ENCODE assay signal across 13 cellular contexts in the genomic region with DNA sequence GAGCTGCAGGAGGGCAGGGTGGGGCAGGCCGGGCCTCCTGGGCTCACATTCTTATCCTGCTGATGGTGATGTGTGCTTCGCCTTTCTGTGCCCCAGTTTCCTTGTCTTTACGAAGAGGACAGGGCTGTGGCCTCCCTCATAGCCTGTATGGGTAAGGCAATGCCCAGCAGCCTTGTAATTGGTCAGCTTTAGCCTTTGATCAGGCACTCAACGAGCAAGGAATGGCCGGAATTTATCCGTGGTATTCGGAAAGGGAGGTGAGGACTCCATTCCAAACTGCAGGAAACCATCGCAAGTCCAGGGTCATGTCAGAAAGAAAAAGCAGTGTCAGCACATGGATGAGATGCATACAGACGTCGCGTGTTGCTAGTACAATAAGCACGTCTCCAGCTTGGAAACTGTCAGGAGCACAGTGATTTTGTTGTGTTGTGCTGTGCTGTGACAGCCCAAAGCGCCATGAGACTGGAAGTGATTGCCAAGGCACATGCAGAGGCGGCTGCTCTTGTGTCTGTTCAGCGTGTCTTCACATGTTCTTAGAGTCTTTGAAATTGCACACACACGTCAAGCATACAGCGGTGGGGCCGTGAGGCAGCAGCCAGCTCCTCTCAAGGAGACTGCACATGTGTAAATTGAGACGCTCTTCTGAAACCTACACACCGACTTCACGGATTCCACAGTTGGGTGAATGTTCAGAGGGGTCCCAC. TPM values are rescaled to one million over a fixed set of nuclear protein-coding genes. Genes with fewer than 3 reads are reported as not detected.
DNase-seq lines count a peak whose midpoint lies in the region; ATAC-seq, FAIRE-seq and TF ChIP-seq lines count a peak whose summit lies in the region.
"Had no signal": no experiment of that assay in that cellular context is flagged by ENCODE, and none has a peak within 500 bp of the region (broad histone marks: within the 10 kb centered on the region; RNA-seq: fewer than 3 reads in every experiment).

No MANE protein-coding gene starts in this region.

- H4K20me1 ChIP-seq in endothelial cell of umbilical vein (replicated peaks; ENCODE audit: control insufficient read depth, extremely low read depth, insufficient read depth, low read length) = peaks cover 1% of the 10 kb centered on the region

- H2BK120ac ChIP-seq in mesenchymal stem cell (ENCODE audit: low read depth, low read length) = no peak overlapping the region

- H2BK5ac ChIP-seq in mesenchymal stem cell (ENCODE audit: low read depth, low read length, poor library complexity, severe bottlenecking) = no peak overlapping the region

- peaks cover 88% of the 10 kb centered on the region for H3K79me2 ChIP-seq in endothelial cell of umbilical vein (ENCODE audit: control insufficient read depth, insufficient read depth, low read length)

- FAIRE-seq in endothelial cell of umbilical vein (lab: Jason Lieb, UNC) = peak; percentile 35
- FAIRE-seq: urothelium cell line had no signal

- H3K4me3 ChIP-seq in AG04450 (ENCODE audit: low read depth, low read length) = no peak overlapping the region
- no peak overlapping the region for H3K4me3 ChIP-seq in Panc1 (ENCODE audit: low read depth in 2 of 2, low read length in 2 of 2)
- H3K4me3 ChIP-seq in endothelial cell of umbilical vein (replicated peaks in 1 of 3; ENCODE audit: insufficient read depth in 1 of 3, low read depth in 1 of 3, low read length in 3 of 3) = no peak overlapping the region
- no peak overlapping the region for H3K4me3 ChIP-seq in mesenchymal stem cell (ENCODE audit: insufficient read depth in 1 of 2, low read depth in 1 of 2, low read length in 2 of 2)

- ATAC-seq in Panc1 = 0 out of 2 replicates have a peak, but pooled peaks have one; percentile 28
- ATAC-seq in GM21360 (IDR thresholded peaks at IDR 0.05; ENCODE audit: unreplicated experiment) = no peak

- H3K23ac ChIP-seq in mesenchymal stem cell (ENCODE audit: low read length in 2 of 2) = no peak overlapping the region

- H3K4me2 ChIP-seq in endothelial cell of umbilical vein (ENCODE audit: insufficient read depth, low read length) (no peak overlapping the region), mesenchymal stem cell (ENCODE audit: low read length, poor library complexity, severe bottlenecking) (no peak overlapping the region)
- H3K4me2 ChIP-seq: SK-N-SH had no signal

- H3K18ac ChIP-seq in mesenchymal stem cell (ENCODE audit: low read depth in 1 of 2, low read length in 2 of 2) = no peak overlapping the region

- TF ChIP-seq CTCF in AG04450 (IDR thresholded peaks at IDR 0.05; ENCODE audit: low read depth, low read length) (no peak), Panc1 (IDR thresholded peaks at IDR 0.05) (no peak), endothelial cell of umbilical vein (IDR thresholded peaks at IDR 0.05; ENCODE audit: extremely low read depth in 1 of 2, insufficient read depth in 1 of 2, low read depth in 1 of 2, low read length in 2 of 2) (no peak)

- dilution Hi-C loops in endothelial cell of umbilical vein (cut with MboI; ENCODE audit: extremely low pct_ligation_motif_present, low sequenced_read_pairs) = no loop called here

- no peak overlapping the region for H2BK12ac ChIP-seq in mesenchymal stem cell (ENCODE audit: low read length in 2 of 2)

- no peaks in the 10 kb centered on the region for H3K27me3 ChIP-seq in AG04450 (ENCODE audit: control insufficient read depth, insufficient read depth, low read length)
- no peaks in the 10 kb centered on the region for H3K27me3 ChIP-seq in Panc1 (ENCODE audit: control insufficient read depth, insufficient read depth, low read length)
- H3K27me3 ChIP-seq in endothelial cell of umbilical vein (ENCODE audit: control insufficient read depth in 2 of 2, insufficient read depth in 2 of 2, low read length in 2 of 2) = no peaks in the 10 kb centered on the region
- no peaks in the 10 kb centered on the region for H3K27me3 ChIP-seq in mesenchymal stem cell (ENCODE audit: control insufficient read depth in 1 of 2, insufficient read depth in 1 of 2, low read length in 2 of 2)

- no peak overlapping the region for H3K9ac ChIP-seq in endothelial cell of umbilical vein (replicated peaks; ENCODE audit: extremely low read depth, insufficient read depth, low read length)
- H3K9ac ChIP-seq in mesenchymal stem cell (ENCODE audit: low read length) = no peak overlapping the region
- H3K9ac ChIP-seq: parathyroid adenoma, SK-N-SH had no signal

- whole genome bisulfite sequencing in mesenchymal stem cell = 74% methylated on average over 21 of the region's 21 CpGs

- no peak overlapping the region for H2BK15ac ChIP-seq in mesenchymal stem cell (ENCODE audit: low read depth, poor library complexity, severe bottlenecking)

- H4K91ac ChIP-seq in mesenchymal stem cell (ENCODE audit: low read length) = peak overlapping the region; percentile 43

- CTCF ChIA-PET in AG04450 (lab: Charles Lee) = no interaction called here
- CTCF ChIA-PET in Panc1 (lab: Charles Lee) = interaction anchor here (0.5 kb wide), 1 partner anchor 13 kb away, joined by 3 read pairs; no protein-coding TSS in a partner anchor
- CTCF ChIA-PET in endothelial cell of umbilical vein (lab: Charles Lee) = interaction anchor here (0.7 kb wide), 1 partner anchor 138 kb away, joined by 3 read pairs; no protein-coding TSS in a partner anchor

- H3K36me3 ChIP-seq in Panc1 (ENCODE audit: control insufficient read depth, insufficient read depth, low read length) (no peaks in the 10 kb centered on the region), endothelial cell of umbilical vein (ENCODE audit: control insufficient read depth in 2 of 2, extremely low read depth in 1 of 2, insufficient read depth in 2 of 2, low read length in 2 of 2) (peaks cover 2 to 6% of the 10 kb centered on the region in 2 experiments), mesenchymal stem cell (ENCODE audit: control insufficient read depth in 1 of 2, insufficient read depth in 2 of 2, low read depth in 1 of 2, low read length in 2 of 2) (peaks cover 33 to 54% of the 10 kb centered on the region in 2 experiments)

- intact Hi-C loops in Panc1 (cut with micrococcal nuclease; ENCODE audit: unreplicated experiment) (no loop called here), endothelial cell of umbilical vein (cut with micrococcal nuclease) (no loop called here)

- in situ Hi-C loops in Panc1 (cut with HindIII; ENCODE audit: low pct_unique_long_range_greater_than_20kb, low sequenced_read_pairs) = no loop called here

- H3K27ac ChIP-seq in AG04450 (ENCODE audit: low read depth, low read length) (peak overlapping the region; percentile 21), Panc1 (ENCODE audit: low read length) (no peak overlapping the region), endothelial cell of umbilical vein (ENCODE audit: insufficient read depth, low read depth, low read length) (no peak overlapping the region), mesenchymal stem cell (ENCODE audit: low read length, poor library complexity, severe bottlenecking) (no peak overlapping the region)
- H3K27ac ChIP-seq: parathyroid adenoma had no signal

- H2AK5ac ChIP-seq in mesenchymal stem cell (ENCODE audit: low read length, severe bottlenecking) = no peak overlapping the region

- H3K79me1 ChIP-seq in mesenchymal stem cell (replicated peaks; ENCODE audit: low read length, poor library complexity, severe bottlenecking) = peaks cover 30% of the 10 kb centered on the region

- H3K4me1 ChIP-seq in Panc1 (ENCODE audit: control insufficient read depth, insufficient read depth, low read length) = peaks cover 15% of the 10 kb centered on the region
- peaks cover 6% of the 10 kb centered on the region for H3K4me1 ChIP-seq in endothelial cell of umbilical vein (ENCODE audit: control insufficient read depth, extremely low read depth, insufficient read depth, low read length)
- H3K4me1 ChIP-seq in mesenchymal stem cell (ENCODE audit: control insufficient read depth, insufficient read depth, low read depth, low read length) = peaks cover 42% of the 10 kb centered on the region

- H4K8ac ChIP-seq in mesenchymal stem cell (ENCODE audit: low read length) = no peak overlapping the region

- H2AFZ ChIP-seq in endothelial cell of umbilical vein (ENCODE audit: low read depth, low read length) = no peak overlapping the region
- no peak overlapping the region for H2AFZ ChIP-seq in mesenchymal stem cell (ENCODE audit: low read depth, low read length)
- H2AFZ ChIP-seq: parathyroid adenoma had no signal

- no peak for DNase-seq in AG04450 (ENCODE audit: low read depth, low spot score)
- no peak for DNase-seq in Panc1 (ENCODE audit: low read depth, low spot score)
- no peak for DNase-seq in endothelial cell of umbilical vein (ENCODE audit: low read depth, low spot score)
- DNase-seq in mesenchymal stem cell = no peak
- no peak for DNase-seq in COLO668 (lab: John Stamatoyannopoulos, UW; ENCODE audit: unreplicated experiment)
- DNase-seq in COR-L47 (lab: John Stamatoyannopoulos, UW) = no peak
- DNase-seq in activated gamma-delta T cell (lab: John Stamatoyannopoulos, UW) = no peak
- DNase-seq: activated naive CD8-positive, alpha-beta T cell treated with anti-CD3 and anti-CD28 coated beads for 36 hours; NCI-H2029 treated with DMSO at 0.1 percent for 48 hours; SK-N-SH had no signal

- POLR2A ChIA-PET in AG04450 (lab: Yijun Ruan, JAX) = interaction anchor here (0.6 kb wide), 1 partner anchor 12 kb away, joined by 5 read pairs; no protein-coding TSS in a partner anchor
- POLR2A ChIA-PET in Panc1 (lab: Charles Lee) = no interaction called here
- POLR2A ChIA-PET in endothelial cell of umbilical vein (lab: Charles Lee) = interaction anchor here (0.8 kb wide), 1 partner anchor 28 kb away, joined by 3 read pairs; a partner anchor contains a TSS

- no TSS peak for BruUV-seq in Panc1 (replicated peaks; lab: Mats Ljungman, UMichigan)
- BruUV-seq in endothelial cell of umbilical vein (replicated peaks; lab: Mats Ljungman, UMichigan) = no TSS peak

- H3K14ac ChIP-seq in mesenchymal stem cell (ENCODE audit: low read length in 2 of 2) = no peak overlapping the region

- H3K9me3 ChIP-seq in AG04450 (ENCODE audit: control insufficient read depth, insufficient read depth, low read length) (peaks cover 12% of the 10 kb centered on the region), Panc1 (ENCODE audit: control insufficient read depth, insufficient read depth, low read depth, low read length) (no peaks in the 10 kb centered on the region), endothelial cell of umbilical vein (replicated peaks; ENCODE audit: control insufficient read depth, insufficient read depth, low read length) (no peaks in the 10 kb centered on the region), mesenchymal stem cell (ENCODE audit: control insufficient read depth, low read length) (no peaks in the 10 kb centered on the region)
- H3K9me3 ChIP-seq: SK-N-SH had no signal

- H3K9me1 ChIP-seq in endothelial cell of umbilical vein (replicated peaks; ENCODE audit: control insufficient read depth, extremely low read depth, insufficient read depth, low read length) = no peaks in the 10 kb centered on the region

- no peak overlapping the region for H3K4ac ChIP-seq in mesenchymal stem cell (ENCODE audit: low read depth in 1 of 2, low read length in 2 of 2)

- TF ChIP-seq POLR2A in endothelial cell of umbilical vein (IDR thresholded peaks at IDR 0.05; ENCODE audit: low read depth, low read length) = no peak

RNA-seq across cellular contexts. Expression of a gene that starts 6.1 kb away (rescaled TPM):
- 6.5 and 6.8 TPM in 2 replicates for polyA plus RNA-seq in AG04450 (2011; rRNA removed)
- 8.6 and 9.9 TPM in 2 replicates for polyA minus RNA-seq in AG04450 (2011; rRNA and poly(A)+ RNA removed)
- 21.6 TPM for total RNA-seq in Panc1 (2021; ENCODE audit: unreplicated experiment)
- 23.7 TPM for polyA plus RNA-seq in Panc1 (2012; ENCODE audit: insufficient read length)
- total RNA-seq in endothelial cell of umbilical vein = 21.7 and 22.1 TPM in 2 replicates
- polyA plus RNA-seq in endothelial cell of umbilical vein = 15.4 and 21.0 TPM in 2 replicates
- 4.9 and 8.4 TPM in 2 replicates for polyA plus RNA-seq in endothelial cell of umbilical vein (2011; cell fraction: cytosol; rRNA removed)
- 40.5 and 40.6 TPM in 2 replicates for polyA plus RNA-seq in endothelial cell of umbilical vein (2011; cell fraction: nucleus; rRNA removed)
- 8.9 and 11.2 TPM in 2 replicates for polyA plus RNA-seq in endothelial cell of umbilical vein (2012)
- polyA minus RNA-seq in endothelial cell of umbilical vein = 19.2 and 25.9 TPM in 2 replicates
- polyA minus RNA-seq in endothelial cell of umbilical vein (2011; cell fraction: cytosol; rRNA and poly(A)+ RNA removed) = 14.1 TPM
- polyA minus RNA-seq in endothelial cell of umbilical vein (2011; cell fraction: nucleus; rRNA and poly(A)+ RNA removed) = 21.9 and 33.6 TPM in 2 replicates
- 7.1 TPM for polyA plus RNA-seq in mesenchymal stem cell (2013, experiment 1 of 2)
- 6.1 TPM for polyA plus RNA-seq in mesenchymal stem cell (2013, experiment 2 of 2)

RNA-seq across cellular contexts. Expression of a gene that starts 6.5 kb away (rescaled TPM):
- polyA plus RNA-seq in AG04450 (2011; rRNA removed) (368 and 383 TPM in 2 replicates), endothelial cell of umbilical vein (783 and 826 TPM in 2 replicates)
- polyA minus RNA-seq in AG04450 (2011; rRNA and poly(A)+ RNA removed) = 147 and 177 TPM in 2 replicates
- total RNA-seq in Panc1 (2021; ENCODE audit: unreplicated experiment) (402 TPM), endothelial cell of umbilical vein (389 and 393 TPM in 2 replicates)
- polyA plus RNA-seq in Panc1 (2012; ENCODE audit: insufficient read length) = 469 TPM
- 661 and 723 TPM in 2 replicates for polyA plus RNA-seq in endothelial cell of umbilical vein (2011; cell fraction: cytosol; rRNA removed)
- 410 and 499 TPM in 2 replicates for polyA plus RNA-seq in endothelial cell of umbilical vein (2011; cell fraction: nucleus; rRNA removed)
- 438 and 526 TPM in 2 replicates for polyA plus RNA-seq in endothelial cell of umbilical vein (2012)
- polyA minus RNA-seq in endothelial cell of umbilical vein = 230 and 251 TPM in 2 replicates
- polyA minus RNA-seq in endothelial cell of umbilical vein (2011; cell fraction: cytosol; rRNA and poly(A)+ RNA removed) = 190 TPM
- 48.9 and 53.7 TPM in 2 replicates for polyA minus RNA-seq in endothelial cell of umbilical vein (2011; cell fraction: nucleus; rRNA and poly(A)+ RNA removed)
- polyA plus RNA-seq in mesenchymal stem cell (2013, experiment 1 of 2) = 378 TPM
- polyA plus RNA-seq in mesenchymal stem cell (2013, experiment 2 of 2) = 392 TPM

RNA-seq across cellular contexts. Expression of a gene that starts 27.4 kb away (rescaled TPM):
- polyA plus RNA-seq in AG04450 (2011; rRNA removed) (26.2 and 30.7 TPM in 2 replicates), endothelial cell of umbilical vein (32.5 and 37.0 TPM in 2 replicates)
- polyA minus RNA-seq in AG04450 (2011; rRNA and poly(A)+ RNA removed) = 22.7 and 29.6 TPM in 2 replicates
- total RNA-seq in Panc1 (2021; ENCODE audit: unreplicated experiment) (52.2 TPM), endothelial cell of umbilical vein (31.1 and 34.0 TPM in 2 replicates)
- polyA plus RNA-seq in Panc1 (2012; ENCODE audit: insufficient read length) = 50.1 TPM
- polyA plus RNA-seq in endothelial cell of umbilical vein (2011; cell fraction: cytosol; rRNA removed) = 25.5 and 28.8 TPM in 2 replicates
- polyA plus RNA-seq in endothelial cell of umbilical vein (2011; cell fraction: nucleus; rRNA removed) = 29.2 and 29.5 TPM in 2 replicates
- 25.4 and 25.9 TPM in 2 replicates for polyA plus RNA-seq in endothelial cell of umbilical vein (2012)
- polyA minus RNA-seq in endothelial cell of umbilical vein = 21.0 and 23.0 TPM in 2 replicates
- 24.1 TPM for polyA minus RNA-seq in endothelial cell of umbilical vein (2011; cell fraction: cytosol; rRNA and poly(A)+ RNA removed)
- polyA minus RNA-seq in endothelial cell of umbilical vein (2011; cell fraction: nucleus; rRNA and poly(A)+ RNA removed) = 13.8 and 14.6 TPM in 2 replicates
- 32.2 TPM for polyA plus RNA-seq in mesenchymal stem cell (2013, experiment 1 of 2)
- polyA plus RNA-seq in mesenchymal stem cell (2013, experiment 2 of 2) = 31.4 TPM

RNA-seq across cellular contexts. Expression of a gene that starts 33.1 kb away (rescaled TPM):
- polyA plus RNA-seq in AG04450 (2011; rRNA removed) (15.6 and 17.1 TPM in 2 replicates), endothelial cell of umbilical vein (19.9 and 22.2 TPM in 2 replicates)
- 8.9 and 11.7 TPM in 2 replicates for polyA minus RNA-seq in AG04450 (2011; rRNA and poly(A)+ RNA removed)
- total RNA-seq in Panc1 (2021; ENCODE audit: unreplicated experiment) (56.8 TPM), endothelial cell of umbilical vein (22.1 and 31.6 TPM in 2 replicates)
- 52.9 TPM for polyA plus RNA-seq in Panc1 (2012; ENCODE audit: insufficient read length)
- 17.0 and 17.8 TPM in 2 replicates for polyA plus RNA-seq in endothelial cell of umbilical vein (2011; cell fraction: cytosol; rRNA removed)
- polyA plus RNA-seq in endothelial cell of umbilical vein (2011; cell fraction: nucleus; rRNA removed) = 32.3 and 33.8 TPM in 2 replicates
- polyA plus RNA-seq in endothelial cell of umbilical vein (2012) = 14.4 and 17.4 TPM in 2 replicates
- 11.5 and 11.9 TPM in 2 replicates for polyA minus RNA-seq in endothelial cell of umbilical vein
- 20.9 TPM for polyA minus RNA-seq in endothelial cell of umbilical vein (2011; cell fraction: cytosol; rRNA and poly(A)+ RNA removed)
- polyA minus RNA-seq in endothelial cell of umbilical vein (2011; cell fraction: nucleus; rRNA and poly(A)+ RNA removed) = 12.4 and 17.0 TPM in 2 replicates
- polyA plus RNA-seq in mesenchymal stem cell (2013, experiment 1 of 2) = 27.8 TPM
- polyA plus RNA-seq in mesenchymal stem cell (2013, experiment 2 of 2) = 26.3 TPM
